ENCODE assay signal across 15 cellular contexts in genomic region chr15:101483476-101483875, GRCh38.
"Had no signal": no experiment of that assay in that cellular context is flagged by ENCODE, and none has a peak within 500 bp of the region (broad histone marks: within the 10 kb centered on the region; RNA-seq: fewer than 3 reads in every experiment).

No MANE protein-coding gene starts in this region.

- H3K27me3 ChIP-seq: vagina had no signal

- H3K27ac ChIP-seq: hepatocyte, sigmoid colon, thoracic aorta, vagina had no signal

- H3K36me3 ChIP-seq: sigmoid colon, thoracic aorta, vagina had no signal

- H3K4me1 ChIP-seq: vagina had no signal

- ATAC-seq: activated CD8-positive, alpha-beta T cell treated with anti-CD3 and anti-CD28 coated beads, Interleukin-2, amount 10 ng/mL, durations not matched to agents 7 days and 5 days; activated naive CD8-positive, alpha-beta T cell treated with anti-CD3 and anti-CD28 coated beads, Interleukin-2, amount 50 U/mL, for 24 hours; natural killer cell; stimulated activated naive CD8-positive, alpha-beta T cell treated with anti-CD3 and anti-CD28 coated beads, Interleukin-15, Interleukin-2, amounts not matched to agents 100 U/mL and 50 U/mL, for 24 hours; WTC11 had no signal

- H3K4me3 ChIP-seq: hepatocyte, sigmoid colon, thoracic aorta, vagina had no signal

- DNase-seq: activated CD4-positive, alpha-beta T cell treated with anti-CD3 and anti-CD28 coated beads for 48 hours; activated CD8-positive, alpha-beta T cell treated with anti-CD3 and anti-CD28 coated beads, Interleukin-2, amount 10 ng/mL, durations not matched to agents 7 days and 5 days; activated naive CD4-positive, alpha-beta T cell treated with Interleukin-2 at 50 U/mL for 16 hours; activated naive CD8-positive, alpha-beta T cell treated with anti-CD3 and anti-CD28 coated beads, Interleukin-2, amount 50 U/mL, for 24 hours; effector memory CD4-positive, alpha-beta T cell; kidney glomerular epithelial cell; natural killer cell; nucleus accumbens; sigmoid colon; stimulated activated CD4-positive, alpha-beta T cell treated with anti-CD3 and anti-CD28 coated beads, Interleukin-2, amount 100 ng/mL, for 48 hours; stimulated activated naive CD8-positive, alpha-beta T cell treated with anti-CD3 and anti-CD28 coated beads, Interleukin-15, Interleukin-2, amounts not matched to agents 100 U/mL and 50 U/mL, for 24 hours had no signal

- H3K9me3 ChIP-seq: sigmoid colon, thoracic aorta, vagina had no signal
